In the genomic region with DNA sequence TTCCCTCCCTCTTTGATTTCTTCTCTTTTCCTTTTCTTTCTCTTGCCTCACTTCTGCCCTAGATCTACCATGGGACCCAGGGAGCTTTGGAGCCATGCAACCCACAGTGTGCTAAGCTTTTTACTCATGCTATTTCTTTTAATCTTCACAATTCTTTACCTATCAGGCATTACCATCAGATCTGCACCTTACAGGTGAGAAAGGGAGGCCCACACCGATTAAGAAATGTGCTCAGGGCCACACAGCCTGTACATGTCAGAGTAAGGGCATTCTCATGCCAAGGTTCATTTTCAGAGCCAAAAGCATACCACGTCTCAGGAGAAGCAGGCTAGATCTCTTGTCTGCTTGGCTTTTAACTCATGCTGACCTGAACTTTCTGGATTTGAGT, we compare ENCODE assay signal across 25 cellular contexts.
"Had no signal": no experiment of that assay in that cellular context is flagged by ENCODE, and none has a peak within 500 bp of the region (broad histone marks: within the 10 kb centered on the region; RNA-seq: fewer than 3 reads in every experiment).

No MANE protein-coding gene starts in this region.

- H2AFZ ChIP-seq: parathyroid adenoma had no signal

- H3K4me1 Mint-ChIP-seq: stimulated activated effector memory CD8-positive, alpha-beta T cell treated with anti-CD3 and anti-CD28 coated beads, Interleukin-12 subunit alpha, Interleukin-12 subunit beta, amount 100 ng/mL, for 72 hours had no signal

- H3K9me3 ChIP-seq: breast epithelium, gastroesophageal sphincter, tibial artery had no signal

- H3K4me3 Mint-ChIP-seq: activated naive CD8-positive, alpha-beta T cell; activated T-cell treated with anti-CD3 and anti-CD28 coated beads, Interleukin-2, amount 50 U/mL, for 4 hours; stimulated activated effector memory CD8-positive, alpha-beta T cell treated with anti-CD3 and anti-CD28 coated beads, Interleukin-12 subunit alpha, Interleukin-12 subunit beta, amount 100 ng/mL, for 72 hours had no signal

- ATAC-seq: activated T-cell treated with anti-CD3 and anti-CD28 coated beads, Interleukin-2, amount 50 U/mL, for 4 hours; gastroesophageal sphincter; left ventricle myocardium superior; right cardiac atrium had no signal

- H3K9me3 Mint-ChIP-seq: activated T-cell treated with anti-CD3 and anti-CD28 coated beads, Interleukin-2, amount 50 U/mL, for 4 hours; activated T-helper 2 cell treated with anti-CD3 and anti-CD28 coated beads, Interferon-gamma antibody, Interleukin-2, Interleukin-4, amounts not matched to agents 10 μg/mL and 5 μg/mL and 100 μg/mL, durations not matched to agents 14 hours and 24 hours and 36 hours; stimulated activated effector memory CD8-positive, alpha-beta T cell treated with anti-CD3 and anti-CD28 coated beads, Interleukin-12 subunit alpha, Interleukin-12 subunit beta, amount 100 ng/mL, for 72 hours had no signal

- H3K27ac Mint-ChIP-seq: activated naive CD8-positive, alpha-beta T cell; activated T-helper 2 cell treated with anti-CD3 and anti-CD28 coated beads, Interferon-gamma antibody, Interleukin-2, Interleukin-4, amounts not matched to agents 10 μg/mL and 5 μg/mL and 100 μg/mL, durations not matched to agents 14 hours and 24 hours and 36 hours; stimulated activated effector memory CD8-positive, alpha-beta T cell treated with anti-CD3 and anti-CD28 coated beads, Interleukin-12 subunit alpha, Interleukin-12 subunit beta, amount 100 ng/mL, for 72 hours had no signal

- H3K27ac ChIP-seq: breast epithelium, epithelial cell of prostate, gastroesophageal sphincter, parathyroid adenoma, tibial artery had no signal

- H3K4me1 ChIP-seq: breast epithelium, gastroesophageal sphincter, parathyroid adenoma, tibial artery had no signal

- H3K4me3 ChIP-seq: breast epithelium, gastroesophageal sphincter, tibial artery had no signal

- H3K9ac ChIP-seq: parathyroid adenoma had no signal

- H3K79me2 ChIP-seq: parathyroid adenoma had no signal

- H3K27me3 ChIP-seq: breast epithelium had no signal

- H3K36me3 ChIP-seq: breast epithelium, gastroesophageal sphincter, tibial artery had no signal

- H3K36me3 Mint-ChIP-seq: activated naive CD8-positive, alpha-beta T cell had no signal

- FAIRE-seq: islet of Langerhans, TTC549 had no signal

- DNase-seq: activated CD4-positive, alpha-beta T cell treated with anti-CD3 and anti-CD28 coated beads, Interleukin-2, amount 50 U/mL, for 4 hours; activated CD8-positive, alpha-beta memory T cell treated with anti-CD3 and anti-CD28 coated beads, Interleukin-2, amount 50 U/mL, for 48 hours; activated naive CD4-positive, alpha-beta T cell; activated T-cell treated with anti-CD3 and anti-CD28 coated beads, Interleukin-2, amount 50 U/mL, for 4 hours; amniotic stem cell; cerebellar nuclear complex; cortex of kidney; head of caudate nucleus; left ventricle myocardium superior; mesenchymal stem cell; nucleus accumbens; stimulated activated CD4-positive, alpha-beta T cell treated with anti-CD3 and anti-CD28 coated beads, Interleukin-12 subunit alpha, Interleukin-12 subunit beta, amount 100 ng/mL, for 4 hours; stimulated activated CD4-positive, alpha-beta T cell treated with anti-CD3 and anti-CD28 coated beads, Interleukin-1b, Interleukin-23, amount 100 ng/mL, for 48 hours; T-helper 1 cell; tibial artery had no signal
